ENCODE assay signal across 33 cellular contexts in the genomic region with DNA sequence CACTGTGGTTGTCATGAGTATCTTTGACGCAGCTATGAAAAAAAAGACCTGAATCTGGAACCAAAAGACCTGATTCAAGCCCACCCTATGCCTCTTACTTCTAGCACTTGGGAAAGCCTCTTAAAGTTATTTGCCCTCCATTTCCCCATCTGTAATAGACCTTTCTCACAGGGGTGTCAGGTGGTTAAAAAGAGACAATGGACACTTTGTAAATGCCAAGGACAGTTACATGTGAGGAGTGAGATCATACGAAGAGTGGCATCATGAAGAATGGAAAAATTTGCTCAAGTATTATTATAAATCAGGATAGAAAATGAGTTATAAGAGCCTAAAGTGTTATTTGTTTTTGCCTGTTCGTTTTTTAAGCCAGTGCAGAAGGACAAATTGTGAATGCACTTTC. TPM values are rescaled to one million over a fixed set of nuclear protein-coding genes. Genes with fewer than 3 reads are reported as not detected.
"Had no signal": no experiment of that assay in that cellular context is flagged by ENCODE, and none has a peak within 500 bp of the region (broad histone marks: within the 10 kb centered on the region; RNA-seq: fewer than 3 reads in every experiment).

No MANE protein-coding gene starts in this region.

- H3K27me3 ChIP-seq: neutrophil, pancreas, spleen, stomach, thyroid gland, tibial nerve, upper lobe of left lung had no signal

- DNase-seq: naive B cell; naive thymus-derived CD8-positive, alpha-beta T cell; nephron progenitor cell; nucleus accumbens; pancreas; psoas muscle; right cardiac atrium; spleen; stimulated activated CD4-positive, alpha-beta T cell treated with anti-CD3 and anti-CD28 coated beads, Interleukin-12 subunit alpha, Interleukin-12 subunit beta, amount 100 ng/mL, for 4 hours; stimulated activated CD4-positive, alpha-beta T cell treated with anti-CD3 and anti-CD28 coated beads, Interleukin-1b, Interleukin-23, amount 100 ng/mL, for 48 hours; stimulated activated CD4-positive, alpha-beta T cell treated with anti-CD3 and anti-CD28 coated beads, Interleukin-4, amount 100 ng/mL, for 24 hours; stimulated activated naive B cell treated with anti-CD40 and anti-IgM and Interleukin-4, amounts not matched to agents 10 μg/mL and 1 μg/mL and 100 μg/mL, for 72 hours; stimulated activated naive CD4-positive, alpha-beta T cell treated with Interleukin-2 at 50 U/mL for 16 hours; stomach; thyroid gland; trophoblast cell; upper lobe of left lung had no signal

- H3K4me3 ChIP-seq: pancreas, psoas muscle, skin epidermis, smooth muscle cell, spleen, stomach, thoracic aorta, thyroid gland, tibial nerve, upper lobe of left lung, vagina had no signal

- H3K4me1 ChIP-seq: pancreas, psoas muscle, spleen, stomach, thyroid gland, vagina had no signal

- H3K36me3 ChIP-seq: neutrophil, pancreas, spleen, stomach, thoracic aorta, thyroid gland, tibial nerve, upper lobe of left lung, vagina had no signal

- H3K27ac ChIP-seq: neutrophil, pancreas, psoas muscle, skin epidermis, spleen, stomach, thoracic aorta, thyroid gland, tibial nerve, upper lobe of left lung, vagina had no signal

- H3K9me3 ChIP-seq: neutrophil, pancreas, psoas muscle, spleen, stomach, thoracic aorta, thyroid gland, tibial nerve, upper lobe of left lung, vagina had no signal

RNA-seq across cellular contexts. Expression of gene ACTL7B, which starts 46.5 kb away (rescaled TPM):
- total RNA-seq: natural killer cell treated with Interleukin-12 subunit alpha and Interleukin-12 subunit beta and Interleukin-15 and Interleukin-18, amount 100 ng/mL, for 72 hours; neural crest cell; osteocyte; pancreas; posterior vena cava; psoas muscle; renal cortical epithelial cell; right cardiac atrium; smooth muscle cell; spleen; stomach; subcutaneous adipose tissue; temporal lobe; thoracic aorta; tibial nerve; vagina had no signal

RNA-seq across cellular contexts. Expression of gene ACTL7A, which starts 52.8 kb away (rescaled TPM):
- total RNA-seq: naive thymus-derived CD8-positive, alpha-beta T cell; natural killer cell treated with Interleukin-12 subunit alpha and Interleukin-12 subunit beta and Interleukin-15 and Interleukin-18, amount 100 ng/mL, for 72 hours; neural crest cell; omental fat pad; osteocyte; pancreas; posterior vena cava; psoas muscle; renal cortical epithelial cell; right cardiac atrium; sciatic nerve; smooth muscle cell; spleen; stomach; subcutaneous adipose tissue; temporal lobe; thoracic aorta; tibial nerve; upper lobe of left lung; ureter; vagina had no signal
